In genomic region chr15:89673162-89673506, GRCh38 we compare ENCODE assay signal across 9 cellular contexts. TPM values are rescaled to one million over a fixed set of nuclear protein-coding genes. Genes with fewer than 3 reads are reported as not detected.
DNase-seq lines count a peak whose midpoint lies in the region; ATAC-seq, FAIRE-seq and TF ChIP-seq lines count a peak whose summit lies in the region.
"Had no signal": no experiment of that assay in that cellular context is flagged by ENCODE, and none has a peak within 500 bp of the region (broad histone marks: within the 10 kb centered on the region; RNA-seq: fewer than 3 reads in every experiment).

No MANE protein-coding gene starts in this region.

- no peaks in the 10 kb centered on the region for H3K36me3 ChIP-seq in heart left ventricle

- no peak overlapping the region for H3K4me3 Mint-ChIP-seq in stimulated activated memory B cell treated with anti-CD40 and anti-IgM and Interleukin-4, amounts not matched to agents 10 μg/mL and 1 μg/mL and 100 μg/mL, for 72 hours

- no peaks in the 10 kb centered on the region for H3K36me3 Mint-ChIP-seq in stimulated activated memory B cell treated with anti-CD40 and anti-IgM and Interleukin-4, amounts not matched to agents 10 μg/mL and 1 μg/mL and 100 μg/mL, for 72 hours

- H3K27me3 ChIP-seq in heart left ventricle, result no peaks in the 10 kb centered on the region

- H3K9me3 ChIP-seq in heart left ventricle, result no peaks in the 10 kb centered on the region

- H3K9me3 Mint-ChIP-seq in stimulated activated memory B cell treated with anti-CD40 and anti-IgM and Interleukin-4, amounts not matched to agents 10 μg/mL and 1 μg/mL and 100 μg/mL, for 72 hours, result peaks cover 4% of the 10 kb centered on the region

- POLR2A ChIA-PET in RWPE1 (lab: Yijun Ruan, JAX; ENCODE audit: low non-redundant PET), result interaction anchor here (0.5 kb wide), 1 partner anchor 175 kb away, joined by 3 read pairs; no protein-coding TSS in a partner anchor

- no peaks in the 10 kb centered on the region for H3K4me1 Mint-ChIP-seq in stimulated activated memory B cell treated with anti-CD40 and anti-IgM and Interleukin-4, amounts not matched to agents 10 μg/mL and 1 μg/mL and 100 μg/mL, for 72 hours

- peak in 1 of 4 donors; percentile 42 for ATAC-seq in heart left ventricle
- ATAC-seq in left ventricle myocardium superior, result no peak
- no peak for ATAC-seq in stimulated activated memory B cell treated with anti-CD40 and anti-IgM and Interleukin-4, amounts not matched to agents 10 μg/mL and 1 μg/mL and 100 μg/mL, for 72 hours

- H3K27me3 Mint-ChIP-seq in stimulated activated memory B cell treated with anti-CD40 and anti-IgM and Interleukin-4, amounts not matched to agents 10 μg/mL and 1 μg/mL and 100 μg/mL, for 72 hours, result peaks cover 11% of the 10 kb centered on the region

- TF ChIP-seq POLR2A in heart left ventricle (IDR thresholded peaks at IDR 0.05), result no peak

- H3K27ac ChIP-seq in heart left ventricle (no peak overlapping the region), RWPE1 (no peak overlapping the region)

- peaks cover 0 to 4% (median 0%) of the 10 kb centered on the region in 12 donors for H3K4me1 ChIP-seq in heart left ventricle

- FAIRE-seq in urothelium cell line (lab: Jason Lieb, UNC), result no peak

- H3K4me3 ChIP-seq in heart left ventricle (no peak overlapping the region), fibroblast of villous mesenchyme (ENCODE audit: low read depth, low read length) (no peak overlapping the region)

- DNase-seq in heart left ventricle, result no peak
- DNase-seq in left ventricle myocardium superior, result no peak
- peak; percentile 47 for DNase-seq in OCI-M1 (lab: John Stamatoyannopoulos, UW)
- DNase-seq in fibroblast of villous mesenchyme (ENCODE audit: low read depth), result peak; percentile 32
- DNase-seq in urothelium cell line (ENCODE audit: low spot score), result peak; percentile 46
- no peak for DNase-seq in AG08396 (ENCODE audit: low spot score)
- no peak for DNase-seq in RWPE1 (ENCODE audit: low spot score)

- WGBS in heart left ventricle, 4 donors, result 50 to 58% (median 55%) methylated on average over 7 to 12 of the region's 12 CpGs

- CTCF ChIA-PET in RWPE1 (lab: Yijun Ruan, JAX), result interaction anchor here (0.6 kb wide), 2 partner anchors 16 to 177 kb away, joined by 3 to 4 read pairs; no protein-coding TSS in a partner anchor

- TF ChIP-seq CTCF in heart left ventricle (IDR thresholded peaks at IDR 0.05) (peak in 9 of 12 donors; percentile 16 to 39 (median 22)), fibroblast of villous mesenchyme (IDR thresholded peaks at IDR 0.05; ENCODE audit: insufficient read depth, low read depth, low read length) (peak; percentile 66), RWPE1 (conservative IDR thresholded peaks at IDR 0.05; ENCODE audit: low read depth) (no peak)

- no peak overlapping the region for H3K27ac Mint-ChIP-seq in stimulated activated memory B cell treated with anti-CD40 and anti-IgM and Interleukin-4, amounts not matched to agents 10 μg/mL and 1 μg/mL and 100 μg/mL, for 72 hours

- intact Hi-C loops in heart left ventricle (cut with DNase I), result no loop called here
- intact Hi-C loops in left ventricle myocardium superior (cut with micrococcal nuclease), result no loop called here

RNA-seq across cellular contexts. Expression of gene PLIN1, which starts 6.0 kb away (rescaled TPM):
- total RNA-seq in heart left ventricle (100 to 1,000 TPM in 1 of 9 donors, 10 to 100 TPM in 2, 1 to 10 TPM in 4, under 1 TPM in 2; 0.28 to 143 (median 3.3) TPM), left ventricle myocardium superior (4.7 TPM), fibroblast of villous mesenchyme (under 0.01 and 0.43 TPM in 2 replicates)
- 10 to 100 TPM in 1 of 2 donors, 1 to 10 TPM in 1; 6.5 to 11.8 TPM for polyA plus RNA-seq in heart left ventricle

RNA-seq across cellular contexts. Expression of gene PEX11A, which starts 17.4 kb away (rescaled TPM):
- total RNA-seq in heart left ventricle (10 to 100 TPM in 6 of 9 donors, 1 to 10 TPM in 3; 7.0 to 23.0 (median 10.7) TPM), left ventricle myocardium superior (13.9 TPM), fibroblast of villous mesenchyme (3.9 and 8.2 TPM in 2 replicates)
- polyA plus RNA-seq in heart left ventricle, result 10 to 100 TPM in 1 of 2 donors, 1 to 10 TPM in 1; 5.9 to 11.0 TPM

RNA-seq across cellular contexts. Expression of gene WDR93, which starts 17.5 kb away (rescaled TPM):
- under 1 TPM in 1 of 9 donors, not detected in 8; 0.21 TPM for total RNA-seq in heart left ventricle
- polyA plus RNA-seq in heart left ventricle, result under 1 TPM in 1 of 2 donors, not detected in 1; 0.10 TPM
- not detected for total RNA-seq in left ventricle myocardium superior
- under 0.01 TPM in 1 of 2 replicates, not detected in the other for total RNA-seq in fibroblast of villous mesenchyme
- total RNA-seq: skeletal muscle tissue had no signal

RNA-seq across cellular contexts. Expression of gene KIF7, which starts 17.9 kb away (rescaled TPM):
- total RNA-seq in heart left ventricle, result 1 to 10 TPM; 2.7 to 9.2 (median 3.5) TPM
- polyA plus RNA-seq in heart left ventricle, result 1 to 10 TPM; 1.3 to 3.0 TPM
- 2.2 TPM for total RNA-seq in left ventricle myocardium superior
- 12.2 and 13.4 TPM in 2 replicates for total RNA-seq in fibroblast of villous mesenchyme

Comparison
In these comparisons a context has a peak if more than half of its experiments do, and no peak if none do; other contexts are left out.
1. DNase-seq: peak in OCI-M1 (single experiment), fibroblast of villous mesenchyme (single experiment) and urothelium cell line (single experiment); none in heart left ventricle (0 of 5), left ventricle myocardium superior (single experiment), AG08396 (single experiment) and RWPE1 (single experiment).